In the genomic region with DNA sequence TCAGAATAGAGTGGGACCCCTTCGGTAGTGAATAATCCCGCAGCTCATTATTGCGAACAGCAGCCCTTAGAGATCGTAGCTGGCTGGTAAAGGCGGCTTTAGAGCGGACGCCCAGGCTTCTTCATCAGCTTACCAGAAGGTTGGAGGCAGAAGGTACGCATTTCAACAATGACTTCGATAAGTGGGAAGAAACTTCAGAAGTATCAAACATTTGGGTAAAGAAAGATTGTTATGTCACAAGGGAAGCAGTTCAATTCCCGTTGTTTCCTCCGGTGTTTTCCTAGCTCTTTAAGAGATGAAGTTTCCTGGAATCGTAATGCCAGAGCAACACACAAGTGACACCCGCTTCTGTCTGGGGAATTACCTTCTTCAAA, we compare ENCODE assay signal across 1 cellular context.
TF ChIP-seq lines count a peak whose summit lies in the region.

No MANE protein-coding gene starts in this region.

TF ChIP-seq in GM12878, 131 proteins besides CTCF, POLR2A, EP300 and RAD21 (continued from another document):
- TF ChIP-seq SKIL (IDR thresholded peaks at IDR 0.05; ENCODE audit: low read depth, poor library complexity, severe bottlenecking) (no peak), PML (IDR thresholded peaks at IDR 0.05; ENCODE audit: low read length) (no peak), PRDM15 (CRISPR knock-in tag; IDR thresholded peaks at IDR 0.05) (no peak)
